In the genomic region with DNA sequence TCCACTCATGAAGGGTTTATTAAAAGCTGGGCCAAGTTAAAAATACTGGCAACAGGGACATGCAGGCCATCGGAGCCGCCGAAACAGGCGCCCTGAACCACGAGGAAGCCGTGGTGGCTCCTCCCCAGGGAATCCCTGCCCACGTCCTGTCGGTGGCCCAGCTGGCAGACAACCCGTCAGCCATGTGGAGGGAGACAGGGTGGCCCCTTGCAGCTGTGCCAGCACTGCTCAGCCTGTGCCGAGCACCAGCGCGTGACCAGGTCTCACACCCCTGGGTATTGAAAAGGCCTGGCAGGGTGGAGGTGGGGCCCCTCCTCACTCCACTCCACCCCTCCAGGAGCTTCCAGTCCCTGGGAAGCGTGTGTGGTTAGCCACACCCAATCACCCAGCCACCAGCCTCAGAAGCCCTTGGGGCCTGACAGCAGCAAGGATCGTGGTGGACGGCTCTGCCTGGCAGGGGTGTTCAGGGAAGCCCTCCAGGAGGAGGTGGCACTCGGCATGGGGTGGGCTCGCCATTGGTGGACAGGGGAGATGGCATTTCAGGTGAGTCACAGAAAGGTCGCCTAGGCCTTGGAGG, we compare ENCODE assay signal across 16 cellular contexts. TPM values are rescaled to one million over a fixed set of nuclear protein-coding genes. Genes with fewer than 3 reads are reported as not detected.
DNase-seq lines count a peak whose midpoint lies in the region; ATAC-seq and TF ChIP-seq lines count a peak whose summit lies in the region.
"Had no signal": no experiment of that assay in that cellular context is flagged by ENCODE, and none has a peak within 500 bp of the region (broad histone marks: within the 10 kb centered on the region; RNA-seq: fewer than 3 reads in every experiment).

No MANE protein-coding gene starts in this region.

- peaks cover 6% of the 10 kb centered on the region for H3K9me3 ChIP-seq in endodermal cell (ENCODE audit: control insufficient read depth, low read length)
- H3K9me3 ChIP-seq: transverse colon had no signal

- POLR2A ChIA-PET in RWPE1 (lab: Yijun Ruan, JAX; ENCODE audit: low non-redundant PET): interaction anchor here (0.7 kb wide), 1 partner anchor 829 kb away, joined by 3 read pairs; no protein-coding TSS in a partner anchor
- POLR2A ChIA-PET in activated CD4-positive, alpha-beta T cell treated with anti-CD3 and anti-CD28 coated beads, Interleukin-2, amount 10 ng/mL, durations not matched to agents 7 days and 5 days (lab: Charles Lee): no interaction called here

- no peak overlapping the region for H3K9ac ChIP-seq in endodermal cell (ENCODE audit: extremely low read depth, low read length, poor library complexity, severe bottlenecking)

- H3K27me3 ChIP-seq in endodermal cell (ENCODE audit: control insufficient read depth, insufficient read depth, low read length, poor library complexity, severe bottlenecking): no peaks in the 10 kb centered on the region
- H3K27me3 ChIP-seq: cardiac muscle cell had no signal

- DNase-seq in NCI-H1436 (lab: John Stamatoyannopoulos, UW) (peak; percentile 48), NCI-H1436 treated with DMSO at 0.1 percent for 48 hours (lab: John Stamatoyannopoulos, UW) (no peak), LHCN-M2 (ENCODE audit: low read depth) (peak; percentile 12), RWPE1 (ENCODE audit: low spot score) (no peak), naive B cell (peak; percentile 38), endodermal cell (no peak), globus pallidus (ENCODE audit: low spot score) (no peak)
- no peak for DNase-seq in activated CD4-positive, alpha-beta T cell treated with anti-CD3 and anti-CD28 coated beads, Interleukin-2, amount 10 ng/mL, durations not matched to agents 7 days and 5 days
- DNase-seq: activated naive CD4-positive, alpha-beta T cell treated with anti-CD3 and anti-CD28 coated beads for 36 hours; transverse colon had no signal

- TF ChIP-seq CTCF in RWPE1 (conservative IDR thresholded peaks at IDR 0.05; ENCODE audit: low read depth) (no peak), endodermal cell (conservative IDR thresholded peaks at IDR 0.05) (no peak)

- CTCF ChIA-PET in RWPE1 (lab: Yijun Ruan, JAX): interaction anchor here (0.7 kb wide), 1 partner anchor 69 kb away, joined by 3 read pairs; no protein-coding TSS in a partner anchor
- CTCF ChIA-PET in activated CD4-positive, alpha-beta T cell treated with anti-CD3 and anti-CD28 coated beads, Interleukin-2, amount 10 ng/mL, durations not matched to agents 7 days and 5 days (lab: Charles Lee): interaction anchor here (0.6 to 1.4 kb wide), 4 partner anchors 11 to 1392 kb away, joined by 3 read pairs; no protein-coding TSS in a partner anchor

- H3K9me3 Mint-ChIP-seq in naive B cell (peaks cover 0 to 10% (median 4%) of the 10 kb centered on the region in 7 donors), endodermal cell (peaks cover 6% of the 10 kb centered on the region)
- no peaks in the 10 kb centered on the region for H3K9me3 Mint-ChIP-seq in activated CD4-positive, alpha-beta T cell treated with anti-CD3 and anti-CD28 coated beads, Interleukin-2, amount 10 ng/mL, durations not matched to agents 7 days and 5 days
- H3K9me3 Mint-ChIP-seq: T-helper 2 cell treated with Interferon-gamma antibody and Interleukin-4, amounts not matched to agents 5 μg/mL and 100 μg/mL, for 36 hours had no signal

- ATAC-seq in naive B cell (ENCODE audit: low read depth in 2 of 2): peak; percentile 69 to 84

- H3K27me3 Mint-ChIP-seq in naive B cell (peaks cover 27 to 68% (median 67%) of the 10 kb centered on the region in 3 donors), endodermal cell (ENCODE audit: insufficient read depth) (peaks cover 19% of the 10 kb centered on the region)
- H3K27me3 Mint-ChIP-seq in activated CD4-positive, alpha-beta T cell treated with anti-CD3 and anti-CD28 coated beads, Interleukin-2, amount 10 ng/mL, durations not matched to agents 7 days and 5 days: peaks cover 15% of the 10 kb centered on the region

- H3K4me3 Mint-ChIP-seq in naive B cell (peak overlapping the region in 1 of 8 donors; percentile 20), endodermal cell (no peak overlapping the region)
- no peak overlapping the region for H3K4me3 Mint-ChIP-seq in activated CD4-positive, alpha-beta T cell treated with anti-CD3 and anti-CD28 coated beads, Interleukin-2, amount 10 ng/mL, durations not matched to agents 7 days and 5 days
- H3K4me3 Mint-ChIP-seq: activated naive CD4-positive, alpha-beta T cell treated with anti-CD3 and anti-CD28 coated beads for 36 hours; T-helper 2 cell treated with Interferon-gamma antibody and Interleukin-4, amounts not matched to agents 5 μg/mL and 100 μg/mL, for 36 hours had no signal

- H3K27ac Mint-ChIP-seq in naive B cell (peak overlapping the region in 2 of 6 donors; percentile 35 to 54), endodermal cell (no peak overlapping the region)
- H3K27ac Mint-ChIP-seq in activated CD4-positive, alpha-beta T cell treated with anti-CD3 and anti-CD28 coated beads, Interleukin-2, amount 10 ng/mL, durations not matched to agents 7 days and 5 days: no peak overlapping the region
- H3K27ac Mint-ChIP-seq: activated naive CD4-positive, alpha-beta T cell treated with anti-CD3 and anti-CD28 coated beads for 36 hours; T-helper 2 cell treated with Interferon-gamma antibody and Interleukin-4, amounts not matched to agents 5 μg/mL and 100 μg/mL, for 36 hours had no signal

- H3K4me1 ChIP-seq in endodermal cell (ENCODE audit: control insufficient read depth, insufficient read depth, low read length): peaks cover 2% of the 10 kb centered on the region

- H3K27ac ChIP-seq in RWPE1: peak overlapping the region; percentile 37
- H3K27ac ChIP-seq in endodermal cell (ENCODE audit: low read depth, low read length): no peak overlapping the region
- H3K27ac ChIP-seq: cardiac muscle cell, transverse colon had no signal

- H3K36me3 ChIP-seq in endodermal cell (ENCODE audit: control insufficient read depth, insufficient read depth, low read length): no peaks in the 10 kb centered on the region
- H3K36me3 ChIP-seq: cardiac muscle cell, transverse colon had no signal

- H3K4me3 ChIP-seq in endodermal cell (ENCODE audit: low read length): no peak overlapping the region
- H3K4me3 ChIP-seq: cardiac muscle cell, smooth muscle cell, transverse colon had no signal

- H3K4me1 Mint-ChIP-seq in naive B cell (peaks cover 20 to 33% (median 24%) of the 10 kb centered on the region in 3 donors), endodermal cell (peaks cover 25% of the 10 kb centered on the region)
- H3K4me1 Mint-ChIP-seq in activated CD4-positive, alpha-beta T cell treated with anti-CD3 and anti-CD28 coated beads, Interleukin-2, amount 10 ng/mL, durations not matched to agents 7 days and 5 days: no peaks in the 10 kb centered on the region

- WGBS in endodermal cell (ENCODE audit: insufficient coverage in 1 of 2, insufficient read length in 1 of 2), 2 experiments: 91 to 92% methylated on average over 14 to 18 of the region's 18 CpGs

- H3K36me3 Mint-ChIP-seq in naive B cell: peaks cover 0 to 7% of the 10 kb centered on the region in 2 donors
- no peaks in the 10 kb centered on the region for H3K36me3 Mint-ChIP-seq in endodermal cell (ENCODE audit: low read depth)
- H3K36me3 Mint-ChIP-seq in activated CD4-positive, alpha-beta T cell treated with anti-CD3 and anti-CD28 coated beads, Interleukin-2, amount 10 ng/mL, durations not matched to agents 7 days and 5 days (ENCODE audit: low read depth): no peaks in the 10 kb centered on the region

RNA-seq across cellular contexts. Expression of a gene that starts 12.4 kb away (rescaled TPM):
- total RNA-seq in LHCN-M2 (2014; rRNA removed) (not detected in 2 replicates), endodermal cell (100 to 1,000 TPM in 1 of 2 donors, 10 to 100 TPM in 1; 78.3 to 117 TPM)
- polyA plus RNA-seq in LHCN-M2 (2012): not detected
- not detected for polyA plus RNA-seq in naive B cell (ENCODE audit: low read depth in 6 of 6)
- 99.8 TPM for polyA plus RNA-seq in endodermal cell (2013, experiment 1 of 2)
- polyA plus RNA-seq in endodermal cell (2013, experiment 2 of 2): 92.1 TPM
- not detected for total RNA-seq in activated CD4-positive, alpha-beta T cell treated with anti-CD3 and anti-CD28 coated beads, Interleukin-2, amount 10 ng/mL, durations not matched to agents 7 days and 5 days
- total RNA-seq: activated CD8-positive, alpha-beta memory T cell treated with anti-CD3 and anti-CD28 coated beads for 36 hours; activated naive CD4-positive, alpha-beta T cell treated with anti-CD3 and anti-CD28 coated beads for 36 hours; lower leg skin; omental fat pad; transverse colon had no signal

Comparison
In these comparisons a context has a peak if more than half of its experiments do, and no peak if none do; other contexts are left out.
1. DNase-seq: peak in NCI-H1436 (single experiment), LHCN-M2 (single experiment) and naive B cell (single experiment); none in NCI-H1436 treated with DMSO at 0.1 percent for 48 hours (single experiment), RWPE1 (single experiment), endodermal cell (single experiment), globus pallidus (single experiment) and activated CD4-positive, alpha-beta T cell treated with anti-CD3 and anti-CD28 coated beads, Interleukin-2, amount 10 ng/mL, durations not matched to agents 7 days and 5 days (single experiment).
2. RNA of a gene that starts 12.4 kb away (total RNA-seq): 78.3 to 117 TPM in endodermal cell; not detected in LHCN-M2 and not detected in activated CD4-positive, alpha-beta T cell treated with anti-CD3 and anti-CD28 coated beads, Interleukin-2, amount 10 ng/mL, durations not matched to agents 7 days and 5 days; every median in the first group is over 10 times any median in the second.